24 cellular contexts compared by ENCODE assay signal in genomic region chr2:124874226-124874625, GRCh38.
"Had no signal": no experiment of that assay in that cellular context is flagged by ENCODE, and none has a peak within 500 bp of the region (broad histone marks: within the 10 kb centered on the region; RNA-seq: fewer than 3 reads in every experiment).

No MANE protein-coding gene starts in this region.

- H3K9me3 ChIP-seq: MG63 had no signal

- H3K36me3 ChIP-seq: MG63, SJSA1 had no signal

- H3K27ac ChIP-seq: HL-60, SJSA1, SK-N-MC had no signal

- H3K27me3 ChIP-seq: MG63, SJSA1 had no signal

- H3K4me3 ChIP-seq: MG63, SJSA1, SK-N-MC had no signal

- FAIRE-seq: HTR-8/SVneo, RCC 7860 had no signal

- DNase-seq: KBM-7, MG63, NCI-H1092, NCI-H1105 treated with DMSO at 0.1 percent for 48 hours, NCI-H1417 treated with DMSO at 0.1 percent for 48 hours, NCI-H146, NCI-H1694 treated with DMSO at 0.1 percent for 48 hours, NCI-H1930, NCI-H2081 treated with DMSO at 0.1 percent for 48 hours, NCI-H2171, NCI-H226, NCI-H446, NCI-H510A, NCI-H524 treated with DMSO at 0.1 percent for 48 hours, NCI-H69, NCI-H774, Right ventricle myocardium superior, RPMI8226, SIG-M5 had no signal

- H3K4me1 ChIP-seq: SJSA1 had no signal
